Comparison of ENCODE assay signal across 8 cellular contexts in genomic region chr11:75233688-75234295, GRCh38. TPM values are rescaled to one million over a fixed set of nuclear protein-coding genes. Genes with fewer than 3 reads are reported as not detected.
DNase-seq lines count a peak whose midpoint lies in the region; ATAC-seq and TF ChIP-seq lines count a peak whose summit lies in the region.

No MANE protein-coding gene starts in this region.

- ATAC-seq in GM19455 (IDR thresholded peaks at IDR 0.05; ENCODE audit: unreplicated experiment): no peak
- ATAC-seq in HG03521 (IDR thresholded peaks at IDR 0.05; ENCODE audit: unreplicated experiment): no peak

- no peaks in the 10 kb centered on the region for H3K27me3 ChIP-seq in A673 (replicated peaks; ENCODE audit: insufficient read depth, low read depth, low read length, poor library complexity)

- H3K4me1 ChIP-seq in A673 (ENCODE audit: insufficient read depth, low read length, poor library complexity, severe bottlenecking): no peaks in the 10 kb centered on the region
- H3K4me1 ChIP-seq in HEK293 (ENCODE audit: control insufficient read depth, insufficient read depth, low read length): no peaks in the 10 kb centered on the region

- DNase-seq in A673 (ENCODE audit: low spot score) (peak; percentile 70), SW480 (ENCODE audit: low spot score) (peak; percentile 48), glomerular endothelial cell (ENCODE audit: extremely low read depth, low read depth, low spot score) (peak; percentile 22), activated T-cell treated with anti-CD3 and anti-CD28 coated beads for 4 hours (no peak), GM19238 (ENCODE audit: insufficient read length, low spot score) (no peak)

- intact Hi-C loops in A673 (cut with micrococcal nuclease; ENCODE audit: unreplicated experiment): loop anchor here (1.0 kb wide), 1 partner anchor 19 kb away; no protein-coding TSS in a partner anchor

- no peaks in the 10 kb centered on the region for H3K9me3 ChIP-seq in A673 (ENCODE audit: low read depth, low read length, poor library complexity, severe bottlenecking)
- no peaks in the 10 kb centered on the region for H3K9me3 ChIP-seq in HEK293 (ENCODE audit: control insufficient read depth, insufficient read depth, low read depth, low read length)

- no TSS peak for BruUV-seq in A673 (replicated peaks; lab: Mats Ljungman, UMichigan)

- no peak for TF ChIP-seq CTCF in A673 (conservative IDR thresholded peaks at IDR 0.05; ENCODE audit: low read depth, low read length)
- no peak for TF ChIP-seq CTCF in HEK293 (tag by site-specific recombination; IDR thresholded peaks at IDR 0.05)

- H3K27ac ChIP-seq in A673 (ENCODE audit: low read depth, low read length, poor library complexity, severe bottlenecking) (no peak overlapping the region), HEK293 (ENCODE audit: extremely low read depth, low read depth, low read length) (no peak overlapping the region)

- no peak overlapping the region for H3K4me3 ChIP-seq in A673 (ENCODE audit: low read depth, low read length, poor library complexity, severe bottlenecking)
- no peak overlapping the region for H3K4me3 ChIP-seq in HEK293 (ENCODE audit: low read depth, low read length)

- no peaks in the 10 kb centered on the region for H3K36me3 ChIP-seq in A673 (ENCODE audit: insufficient read depth, low read length, poor library complexity, severe bottlenecking)
- H3K36me3 ChIP-seq in HEK293 (ENCODE audit: control insufficient read depth in 2 of 2, insufficient read depth in 1 of 2, low read length in 2 of 2): no peaks in the 10 kb centered on the region

- CTCF ChIA-PET in A673 (lab: Charles Lee): no interaction called here
- CTCF ChIA-PET in HEK293 (lab: Yijun Ruan, JAX): interaction anchor here (0.9 to 3.6 kb wide), 5 partner anchors 8 to 203 kb away, joined by 3 to 18 read pairs (median 6); no protein-coding TSS in a partner anchor

- POLR2A ChIA-PET in A673 (lab: Charles Lee; ENCODE audit: low non-redundant PET): no interaction called here
- POLR2A ChIA-PET in HEK293 (lab: Yijun Ruan, JAX): interaction anchor here (0.9 kb wide), 1 partner anchor 19 kb away, joined by 3 read pairs; no protein-coding TSS in a partner anchor

TF ChIP-seq in HEK293, 187 proteins besides CTCF, POLR2A, EP300 and RAD21 (continues in another document):
- TF ChIP-seq TSHZ1 (tag by site-specific recombination; IDR thresholded peaks at IDR 0.05; ENCODE audit: borderline replicate concordance): no peak
- TF ChIP-seq SCRT1 (tag by site-specific recombination; IDR thresholded peaks at IDR 0.05; ENCODE audit: borderline replicate concordance): no peak
- TF ChIP-seq ZFP69B (tag by site-specific recombination; IDR thresholded peaks at IDR 0.05): no peak
- no peak for TF ChIP-seq ZNF677 (tag by site-specific recombination; IDR thresholded peaks at IDR 0.05)
- no peak for TF ChIP-seq MZF1 (tag by site-specific recombination; IDR thresholded peaks at IDR 0.05; ENCODE audit: borderline replicate concordance)
- no peak for TF ChIP-seq SP3 (tag by site-specific recombination; IDR thresholded peaks at IDR 0.05)
- TF ChIP-seq KLF16 (tag by site-specific recombination; IDR thresholded peaks at IDR 0.05): no peak
- TF ChIP-seq ELK4 (IDR thresholded peaks at IDR 0.05; ENCODE audit: borderline replicate concordance, low read depth, low read length): no peak
- TF ChIP-seq SP7 (tag by site-specific recombination; IDR thresholded peaks at IDR 0.05): no peak
- TF ChIP-seq, protein P1, sequence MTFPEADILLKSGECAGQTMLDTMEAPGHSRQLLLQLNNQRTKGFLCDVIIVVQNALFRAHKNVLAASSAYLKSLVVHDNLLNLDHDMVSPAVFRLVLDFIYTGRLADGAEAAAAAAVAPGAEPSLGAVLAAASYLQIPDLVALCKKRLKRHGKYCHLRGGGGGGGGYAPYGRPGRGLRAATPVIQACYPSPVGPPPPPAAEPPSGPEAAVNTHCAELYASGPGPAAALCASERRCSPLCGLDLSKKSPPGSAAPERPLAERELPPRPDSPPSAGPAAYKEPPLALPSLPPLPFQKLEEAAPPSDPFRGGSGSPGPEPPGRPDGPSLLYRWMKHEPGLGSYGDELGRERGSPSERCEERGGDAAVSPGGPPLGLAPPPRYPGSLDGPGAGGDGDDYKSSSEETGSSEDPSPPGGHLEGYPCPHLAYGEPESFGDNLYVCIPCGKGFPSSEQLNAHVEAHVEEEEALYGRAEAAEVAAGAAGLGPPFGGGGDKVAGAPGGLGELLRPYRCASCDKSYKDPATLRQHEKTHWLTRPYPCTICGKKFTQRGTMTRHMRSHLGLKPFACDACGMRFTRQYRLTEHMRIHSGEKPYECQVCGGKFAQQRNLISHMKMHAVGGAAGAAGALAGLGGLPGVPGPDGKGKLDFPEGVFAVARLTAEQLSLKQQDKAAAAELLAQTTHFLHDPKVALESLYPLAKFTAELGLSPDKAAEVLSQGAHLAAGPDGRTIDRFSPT (tag by site-specific recombination; IDR thresholded peaks at IDR 0.05): no peak
- 0 out of 2 replicates have a peak, but pooled peaks have one; percentile 34 for TF ChIP-seq SCRT2 (tag by site-specific recombination; IDR thresholded peaks at IDR 0.05)
- no peak for TF ChIP-seq ZNF560 (tag by site-specific recombination; IDR thresholded peaks at IDR 0.05; ENCODE audit: borderline replicate concordance)
- TF ChIP-seq, protein P2, sequence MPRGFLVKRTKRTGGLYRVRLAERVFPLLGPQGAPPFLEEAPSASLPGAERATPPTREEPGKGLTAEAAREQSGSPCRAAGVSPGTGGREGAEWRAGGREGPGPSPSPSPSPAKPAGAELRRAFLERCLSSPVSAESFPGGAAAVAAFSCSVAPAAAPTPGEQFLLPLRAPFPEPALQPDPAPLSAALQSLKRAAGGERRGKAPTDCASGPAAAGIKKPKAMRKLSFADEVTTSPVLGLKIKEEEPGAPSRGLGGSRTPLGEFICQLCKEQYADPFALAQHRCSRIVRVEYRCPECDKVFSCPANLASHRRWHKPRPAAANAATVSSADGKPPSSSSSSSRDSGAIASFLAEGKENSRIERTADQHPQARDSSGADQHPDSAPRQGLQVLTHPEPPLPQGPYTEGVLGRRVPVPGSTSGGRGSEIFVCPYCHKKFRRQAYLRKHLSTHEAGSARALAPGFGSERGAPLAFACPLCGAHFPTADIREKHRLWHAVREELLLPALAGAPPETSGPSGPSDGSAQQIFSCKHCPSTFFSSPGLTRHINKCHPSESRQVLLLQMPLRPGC (tag by site-specific recombination; IDR thresholded peaks at IDR 0.05): no peak

RNA-seq across cellular contexts. Expression of gene TPBGL, which starts 6.8 kb away (rescaled TPM):
- total RNA-seq in A673 (2021) (0.24 and 0.41 TPM in 2 replicates), glomerular endothelial cell (1.3 and 1.6 TPM in 2 replicates)

Comparison
In these comparisons a context has a peak if more than half of its experiments do, and no peak if none do; other contexts are left out.
1. DNase-seq: peak in A673 (single experiment), SW480 (single experiment) and glomerular endothelial cell (single experiment); none in activated T-cell treated with anti-CD3 and anti-CD28 coated beads for 4 hours (single experiment) and GM19238 (single experiment).